In genomic region chr2:55693181-55694125, GRCh38 we compare ENCODE assay signal across 1 cellular context.
TF ChIP-seq lines count a peak whose summit lies in the region.

Gene PNPT1, minus strand, starts transcription at chr2:55693844. Its CDS starts 21 bp downstream, at chr2:55693823.

TF ChIP-seq in K562, 482 proteins besides CTCF, POLR2A, EP300 and RAD21 (continued from another document and continues in another):
- TF ChIP-seq ZBTB11 (CRISPR knock-in tag; IDR thresholded peaks at IDR 0.05), result peak in 1 of 3 experiments; percentile 66; a peak in 2 of 6 replicates
- peak in 1 of 2 experiments; percentile 48; a peak in 2 of 4 replicates for TF ChIP-seq FOXK2 (conservative IDR thresholded peaks at IDR 0.05 in 1 of 2, IDR thresholded peaks at IDR 0.05 in 1 of 2; ENCODE audit: low read depth in 2 of 2)
- peak; percentile 94 for TF ChIP-seq POU5F1 (IDR thresholded peaks at IDR 0.05; ENCODE audit: borderline replicate concordance, low read depth, low read length, partially characterized antibody)
- TF ChIP-seq ATF7 (IDR thresholded peaks at IDR 0.05), result peak; percentile 71
- peak; percentile 90 for TF ChIP-seq CXXC5 (CRISPR knock-in tag; IDR thresholded peaks at IDR 0.05)
- TF ChIP-seq CBFB (CRISPR knock-in tag; IDR thresholded peaks at IDR 0.05), result peak; percentile 86; the same call in 1 of the 2 replicates
- TF ChIP-seq ZNF766 (CRISPR knock-in tag; conservative IDR thresholded peaks at IDR 0.05), result 0 out of 2 replicates have a peak, but pooled peaks have one; percentile 48
- 0 out of 4 replicates have a peak, but pooled peaks of 1 of the 2 experiments have one; percentile 49 for TF ChIP-seq KDM4B (IDR thresholded peaks at IDR 0.05; ENCODE audit: borderline replicate concordance in 2 of 2, low read depth in 1 of 2)
- TF ChIP-seq PURB (CRISPR knock-in tag; IDR thresholded peaks at IDR 0.05; ENCODE audit: low read depth), result no peak
- peak; percentile 85 for TF ChIP-seq USF1 (CRISPR knock-in tag; IDR thresholded peaks at IDR 0.05)
- TF ChIP-seq RCOR1 (IDR thresholded peaks at IDR 0.05; ENCODE audit: borderline replicate concordance in 1 of 2, low read depth in 2 of 2, low read length in 2 of 2), result peak in 1 of 2 experiments; percentile 60; a peak in 1 of 4 replicates
- TF ChIP-seq DIDO1 (tag; IDR thresholded peaks at IDR 0.05; ENCODE audit: low read depth), result 0 out of 2 replicates have a peak, but pooled peaks have one; percentile 51
- TF ChIP-seq ASH1L (IDR thresholded peaks at IDR 0.05; ENCODE audit: borderline replicate concordance, low read depth, partially characterized antibody), result peak; percentile 21
- TF ChIP-seq PML (IDR thresholded peaks at IDR 0.05; ENCODE audit: low read length), result peak; percentile 81
- TF ChIP-seq EP400 (IDR thresholded peaks at IDR 0.05), result peak; percentile 98
- no peak for TF ChIP-seq ZNF398 (CRISPR knock-in tag; IDR thresholded peaks at IDR 0.05)
- TF ChIP-seq SAP30 (IDR thresholded peaks at IDR 0.05; ENCODE audit: borderline replicate concordance, insufficient read depth, low read depth, low read length, poor library complexity, severe bottlenecking), result peak; percentile 98
- TF ChIP-seq ZNF407 (IDR thresholded peaks at IDR 0.05; ENCODE audit: low read depth), result peak; percentile 97
- no peak for TF ChIP-seq STAT5B (CRISPR knock-in tag; IDR thresholded peaks at IDR 0.05)
- TF ChIP-seq PHTF2 (CRISPR knock-in tag; IDR thresholded peaks at IDR 0.05), result no peak
- no peak for TF ChIP-seq ILK (tag; IDR thresholded peaks at IDR 0.05; ENCODE audit: borderline replicate concordance, low read depth)
- TF ChIP-seq E2F6 (IDR thresholded peaks at IDR 0.05; ENCODE audit: borderline replicate concordance in 1 of 2, extremely low read depth in 1 of 2, insufficient read depth in 1 of 2, insufficient read length in 1 of 2, low read depth in 1 of 2, low read length in 1 of 2, poor library complexity in 1 of 2, severe bottlenecking in 1 of 2), result peak; percentile 84 to 93
- peak in 1 of 2 experiments; percentile 40; a peak in 1 of 4 replicates for TF ChIP-seq TRIM24 (IDR thresholded peaks at IDR 0.05)
- TF ChIP-seq HCFC1 (IDR thresholded peaks at IDR 0.05; ENCODE audit: low read depth, low read length), result peak; percentile 72; the same call in 1 of the 2 replicates
- no peak for TF ChIP-seq IRF2 (CRISPR knock-in tag; IDR thresholded peaks at IDR 0.05)
- TF ChIP-seq HMGN3 (IDR thresholded peaks at IDR 0.05; ENCODE audit: borderline replicate concordance, extremely low read depth, insufficient read length, low read depth, low read length), result peak; percentile 78
- peak; percentile 90 for TF ChIP-seq TAF1 (IDR thresholded peaks at IDR 0.05; ENCODE audit: control insufficient read depth, extremely low read depth, insufficient read depth, low read length, severe bottlenecking)
- peak; percentile 82 for TF ChIP-seq GABPB1 (CRISPR knock-in tag; IDR thresholded peaks at IDR 0.05)
- TF ChIP-seq ZNF197 (CRISPR knock-in tag; IDR thresholded peaks at IDR 0.05; ENCODE audit: low read depth), result 0 out of 2 replicates have a peak, but pooled peaks have one; percentile 55
- TF ChIP-seq EHMT2 (IDR thresholded peaks at IDR 0.05), result peak; percentile 6; the same call in 1 of the 2 replicates
- TF ChIP-seq ARID4B (CRISPR knock-in tag; IDR thresholded peaks at IDR 0.05), result peak; percentile 96
- TF ChIP-seq HDAC2 (IDR thresholded peaks at IDR 0.05), result peak; percentile 87; the same call in 1 of the 2 replicates
- TF ChIP-seq CREM (IDR thresholded peaks at IDR 0.05; ENCODE audit: low read depth), result peak; percentile 84
- TF ChIP-seq JUN (IDR thresholded peaks at IDR 0.05; ENCODE audit: borderline replicate concordance, low read depth, low read length), result peak; percentile 81; the same call in 1 of the 2 replicates
- no peak for TF ChIP-seq JUN (CRISPR knock-in tag; IDR thresholded peaks at IDR 0.05; ENCODE audit: borderline replicate concordance)
- peak; percentile 76 for TF ChIP-seq E2F4 (CRISPR knock-in tag; IDR thresholded peaks at IDR 0.05; ENCODE audit: low read depth)
